In genomic region chr3:136187868-136188267, GRCh38 we compare ENCODE assay signal across 16 cellular contexts. TPM values are rescaled to one million over a fixed set of nuclear protein-coding genes. Genes with fewer than 3 reads are reported as not detected.
A peak's percentile ranks its signal among the peaks of the same experiment; 100 is the strongest.
DNase-seq lines count a peak whose midpoint lies in the region; ATAC-seq, FAIRE-seq and TF ChIP-seq lines count a peak whose summit lies in the region.
"Had no signal": no experiment of that assay in that cellular context is flagged by ENCODE, and none has a peak within 500 bp of the region (broad histone marks: within the 10 kb centered on the region; RNA-seq: fewer than 3 reads in every experiment).

No MANE protein-coding gene starts in this region.

- peak overlapping the region; percentile 53; the same call in 1 of the 2 replicates for H2AK5ac ChIP-seq in H1 (ENCODE audit: low read depth, low read length)

- H3K27ac ChIP-seq in HepG2 (ENCODE audit: extremely low read length, insufficient read depth, low read length) (no peak overlapping the region), right lobe of liver (no peak overlapping the region), KOPT-K1 (ENCODE audit: low read depth, low read length, poor library complexity, severe bottlenecking) (peak overlapping the region; percentile 7), H1 (ENCODE audit: low read depth, low read length) (no peak overlapping the region), testis (peak overlapping the region; percentile 19 to 31)
- H3K27ac ChIP-seq: prostate gland, SJSA1, thoracic aorta had no signal

- H3K79me2 ChIP-seq in HepG2 (ENCODE audit: insufficient read depth, low read length) (peaks cover 99% of the 10 kb centered on the region), H1 (ENCODE audit: control insufficient read depth in 1 of 2, insufficient read depth in 2 of 2, low read length in 2 of 2) (peaks cover 56 to 100% of the 10 kb centered on the region in 2 experiments)

- H4K20me1 ChIP-seq in HepG2 (ENCODE audit: insufficient read depth, low read length) (peaks cover 96% of the 10 kb centered on the region), H1 (replicated peaks in 1 of 2; ENCODE audit: control insufficient read depth in 1 of 2, insufficient read depth in 2 of 2, low read length in 2 of 2) (peaks cover 22 to 31% of the 10 kb centered on the region in 2 experiments)

- CTCF ChIA-PET in HepG2 (lab: Yijun Ruan, JAX; ENCODE audit: low intra/inter-chr PET ratio, low total read pairs), result no interaction called here
- CTCF ChIA-PET in H1 (lab: Charles Lee; ENCODE audit: partially characterized antibody), result interaction anchor here (0.7 kb wide), 1 partner anchor 58 kb away, joined by 3 read pairs; no protein-coding TSS in a partner anchor

- no peak overlapping the region for H2BK120ac ChIP-seq in H1 (replicated peaks; ENCODE audit: low read depth, low read length)

- H3K4me2 ChIP-seq in HepG2 (ENCODE audit: low read depth, low read length) (no peak overlapping the region; the same call in 1 of the 2 replicates), H1 (ENCODE audit: insufficient read depth in 1 of 2, low read depth in 2 of 2, low read length in 2 of 2) (peak overlapping the region in 1 of 2 experiments; percentile 23; a peak in 1 of 4 replicates)

- in situ Hi-C loops in HepG2 (cut with HindIII; ENCODE audit: extremely low pct_ligation_motif_present, low pct_unique_long_range_greater_than_20kb), result no loop called here

- H4K91ac ChIP-seq in H1 (replicated peaks; ENCODE audit: insufficient read length, low read length), result no peak overlapping the region

- H3K36me3 ChIP-seq in HepG2 (replicated peaks in 1 of 2; ENCODE audit: control insufficient read depth in 1 of 2, insufficient read depth in 2 of 2, low read length in 2 of 2) (peaks cover 0 to 2% of the 10 kb centered on the region in 2 experiments; a peak in 1 of 5 replicates), right lobe of liver (no peaks in the 10 kb centered on the region), KOPT-K1 (ENCODE audit: insufficient read depth, low read length) (peaks cover 38% of the 10 kb centered on the region), H1 (ENCODE audit: control insufficient read depth in 2 of 4, insufficient read depth in 4 of 4, low read length in 3 of 4) (no peaks in the 10 kb centered on the region), testis (ENCODE audit: low read depth, missing control alignments) (no peaks in the 10 kb centered on the region)
- H3K36me3 ChIP-seq: prostate gland, thoracic aorta had no signal

- BruUV-seq in HepG2 (replicated peaks; lab: Mats Ljungman, UMichigan), result no TSS peak

- H3K27me3 ChIP-seq in HepG2 (ENCODE audit: control insufficient read depth in 1 of 2, insufficient read depth in 2 of 2, low read length in 2 of 2), result no peaks in the 10 kb centered on the region
- no peaks in the 10 kb centered on the region for H3K27me3 ChIP-seq in right lobe of liver
- H3K27me3 ChIP-seq in H1 (replicated peaks in 1 of 4; ENCODE audit: control insufficient read depth in 3 of 4, extremely low read depth in 1 of 4, insufficient read depth in 3 of 4, low read length in 3 of 4), result no peaks in the 10 kb centered on the region
- no peaks in the 10 kb centered on the region for H3K27me3 ChIP-seq in testis
- H3K27me3 ChIP-seq: SJSA1 had no signal

- no peak overlapping the region for H3K4ac ChIP-seq in H1 (replicated peaks; ENCODE audit: insufficient read length, low read depth, low read length)

- no peak overlapping the region for H3K56ac ChIP-seq in H1 (replicated peaks; ENCODE audit: insufficient read length, low read depth, low read length)

- no peak for DNase-seq in HepG2 (ENCODE audit: low spot score)
- DNase-seq in right lobe of liver, result no peak
- no peak for DNase-seq in H1 (ENCODE audit: low read depth in 1 of 2, low spot score in 2 of 2)
- no peak for DNase-seq in testis
- DNase-seq: activated CD4-positive, alpha-beta T cell treated with anti-CD3 and anti-CD28 coated beads, Interleukin-2, amount 50 U/mL, for 1 hour; DMS153; mammary epithelial cell; NCI-H1694; NCI-H345 had no signal

- H3K14ac ChIP-seq in H1 (ENCODE audit: insufficient read length), result no peak overlapping the region

- no peak overlapping the region for H2BK20ac ChIP-seq in H1 (ENCODE audit: low read length)

- intact Hi-C loops in HepG2 (cut with micrococcal nuclease; ENCODE audit: unreplicated experiment) (no loop called here), right lobe of liver (cut with DNase I) (no loop called here), testis (cut with DNase I; ENCODE audit: low total_unique reads) (no loop called here)

- H3K18ac ChIP-seq in H1 (ENCODE audit: extremely low read depth, low read length), result no peak overlapping the region; the same call in 1 of the 2 replicates

- H3K4me1 ChIP-seq in HepG2 (ENCODE audit: insufficient read depth, low read length) (peaks cover 94% of the 10 kb centered on the region), right lobe of liver (peaks cover 0 to 62% (median 18%) of the 10 kb centered on the region in 4 donors), H1 (replicated peaks in 1 of 4; ENCODE audit: control insufficient read depth in 3 of 4, insufficient read depth in 4 of 4, low read length in 3 of 4) (peaks cover 0 to 10% (median 4%) of the 10 kb centered on the region in 4 experiments; a peak in 4 of 7 replicates), testis (peaks cover 45% of the 10 kb centered on the region)
- H3K4me1 ChIP-seq: prostate gland had no signal

- no peak overlapping the region for H3K23ac ChIP-seq in H1 (ENCODE audit: insufficient read length)

- H3K79me1 ChIP-seq in H1 (ENCODE audit: low read depth, low read length), result peaks cover 6% of the 10 kb centered on the region; the same call in 1 of the 2 replicates

- H3K9me3 ChIP-seq in HepG2 (ENCODE audit: low read length) (no peaks in the 10 kb centered on the region), right lobe of liver (no peaks in the 10 kb centered on the region), KOPT-K1 (ENCODE audit: insufficient read depth, low read length, poor library complexity, severe bottlenecking) (no peaks in the 10 kb centered on the region), H1 (ENCODE audit: insufficient read depth in 2 of 2, low read depth in 1 of 2, low read length in 1 of 2) (no peaks in the 10 kb centered on the region), testis (no peaks in the 10 kb centered on the region)
- H3K9me3 ChIP-seq: prostate gland, SJSA1, thoracic aorta had no signal

- TF ChIP-seq EP300 in HepG2 (IDR thresholded peaks at IDR 0.05; ENCODE audit: low read depth in 2 of 2, low read length in 2 of 2), result no peak
- no peak for TF ChIP-seq EP300 in HepG2 (CRISPR knock-in tag; IDR thresholded peaks at IDR 0.05; ENCODE audit: borderline replicate concordance)
- no peak for TF ChIP-seq EP300 in H1 (IDR thresholded peaks at IDR 0.05; ENCODE audit: borderline replicate concordance in 1 of 2, low read depth in 2 of 2, low read length in 2 of 2)

- TF ChIP-seq POLR2A in HepG2 (IDR thresholded peaks at IDR 0.05; ENCODE audit: insufficient read depth in 1 of 2, low read depth in 2 of 2, low read length in 2 of 2) (no peak), right lobe of liver (IDR thresholded peaks at IDR 0.05) (no peak), H1 (IDR thresholded peaks at IDR 0.05; ENCODE audit: control extremely low read depth in 1 of 2, low read depth in 2 of 2, low read length in 2 of 2) (no peak), testis (IDR thresholded peaks at IDR 0.05) (no peak)

- no peak overlapping the region for H4K8ac ChIP-seq in H1 (ENCODE audit: extremely low read depth, insufficient read depth, low read length)

- H2BK15ac ChIP-seq in H1 (ENCODE audit: low read length), result no peak overlapping the region

- WGBS in HepG2 (ENCODE audit: low lambda C conversion rate), result 69% methylated on average over 4 of the region's 4 CpGs
- WGBS in right lobe of liver (ENCODE audit: insufficient coverage, low coverage, low lambda C conversion rate, missing lambda C conversion rate), result 68% methylated on average over 3 of the region's 4 CpGs
- WGBS in H1 (ENCODE audit: extremely low coverage in 1 of 2, insufficient coverage in 1 of 2, insufficient read length in 1 of 2, insufficient replicate concordance in 2 of 2, low coverage in 1 of 2, low lambda C conversion rate in 2 of 2, missing lambda C conversion rate in 1 of 2), 2 experiments, result 78% methylated on average over 4 of the region's 4 CpGs; no CpG with 5 or more reads in 1 of the 2 experiments
- 63 to 80% methylated on average over 4 of the region's 4 CpGs for WGBS in testis, 2 donors

- H4K5ac ChIP-seq in H1 (ENCODE audit: insufficient read length, low read depth, low read length), result no peak overlapping the region

- H3K23me2 ChIP-seq in H1 (ENCODE audit: low read depth, low read length), result no peaks in the 10 kb centered on the region

- H2AFZ ChIP-seq in HepG2 (ENCODE audit: low read length) (no peak overlapping the region), H1 (ENCODE audit: low read length) (no peak overlapping the region)

- H2BK5ac ChIP-seq in H1 (ENCODE audit: low read depth, low read length), result no peak overlapping the region

- no peak overlapping the region for H3K9ac ChIP-seq in HepG2 (ENCODE audit: insufficient read depth, low read depth, low read length)
- no peak overlapping the region for H3K9ac ChIP-seq in H1 (replicated peaks in 1 of 4; ENCODE audit: extremely low read depth in 1 of 4, low read depth in 3 of 4, low read length in 3 of 4)

- POLR2A ChIA-PET in HepG2 (lab: Yijun Ruan, JAX), result interaction anchor here (1.6 to 4.2 kb wide), 2 partner anchors 8 to 63 kb away, joined by 4 to 30 read pairs; partner anchors contain the start of gene MSL2
- POLR2A ChIA-PET in H1 (lab: Charles Lee; ENCODE audit: partially characterized antibody), result interaction anchor here (0.5 to 12.1 kb wide), 4 partner anchors 8 to 769 kb away, joined by 3 to 86 read pairs (median 3); partner anchors contain the start of gene MSL2

- no peak for TF ChIP-seq CTCF in HepG2 (CRISPR knock-in tag; IDR thresholded peaks at IDR 0.05)
- no peak for TF ChIP-seq CTCF in right lobe of liver (IDR thresholded peaks at IDR 0.05)
- no peak for TF ChIP-seq CTCF in H1 (IDR thresholded peaks at IDR 0.05; ENCODE audit: control extremely low read depth in 1 of 3, insufficient read depth in 1 of 3, low read depth in 1 of 3, low read length in 3 of 3)
- no peak for TF ChIP-seq CTCF in testis (IDR thresholded peaks at IDR 0.05)

- H2BK12ac ChIP-seq in H1 (ENCODE audit: low read depth, low read length), result no peak overlapping the region

- H3K4me3 ChIP-seq in HepG2 (replicated peaks in 1 of 3; ENCODE audit: insufficient read depth in 1 of 3, low read depth in 2 of 3, low read length in 3 of 3) (no peak overlapping the region), right lobe of liver (no peak overlapping the region), H1 (ENCODE audit: extremely low read depth in 1 of 4, insufficient read depth in 2 of 4, low read depth in 3 of 4, low read length in 4 of 4) (no peak overlapping the region), testis (no peak overlapping the region)
- H3K4me3 ChIP-seq: prostate gland, SJSA1, thoracic aorta had no signal

- TF ChIP-seq RAD21 in HepG2 (CRISPR knock-in tag; IDR thresholded peaks at IDR 0.05) (no peak), H1 (IDR thresholded peaks at IDR 0.05 in 1 of 2, conservative IDR thresholded peaks at IDR 0.05 in 1 of 2; ENCODE audit: low read depth in 2 of 2, low read length in 2 of 2) (no peak)

- ATAC-seq in HepG2, result no peak
- no peak for ATAC-seq in right lobe of liver
- no peak for ATAC-seq in esophagus mucosa
- ATAC-seq in GM19463 (IDR thresholded peaks at IDR 0.05; ENCODE audit: unreplicated experiment), result no peak
- ATAC-seq in GM21447 (IDR thresholded peaks at IDR 0.05; ENCODE audit: unreplicated experiment), result no peak

- FAIRE-seq in HepG2 (lab: Jason Lieb, UNC) (no peak), H1 (lab: Jason Lieb, UNC) (no peak)

RNA-seq across cellular contexts. Expression of gene MSL2, which starts 8.3 kb away (rescaled TPM):
- 11.7 and 17.1 TPM in 2 replicates for total RNA-seq in HepG2 (2016; rRNA removed; fragmentation: Illumina TruSeq; extraction: Trizol)
- 1.8 and 2.0 TPM in 2 replicates for total RNA-seq in HepG2 (2016; cell fraction: cytosol; rRNA removed; fragmentation: Illumina TruSeq; extraction: Trizol; ENCODE audit: low read depth)
- total RNA-seq in HepG2 (2016; cell fraction: insoluble cytoplasmic fraction; rRNA removed; fragmentation: Illumina TruSeq; extraction: Trizol), result 10.6 and 15.3 TPM in 2 replicates
- 8.2 and 11.6 TPM in 2 replicates for total RNA-seq in HepG2 (2016; cell fraction: membrane; rRNA removed; fragmentation: Illumina TruSeq; extraction: Trizol)
- total RNA-seq in HepG2 (2016; cell fraction: nucleus; rRNA removed; fragmentation: Illumina TruSeq; extraction: Trizol), result 17.1 and 20.1 TPM in 2 replicates
- 4.8 and 6.9 TPM in 2 replicates for polyA plus RNA-seq in HepG2 (2011; rRNA removed)
- polyA plus RNA-seq in HepG2 (2011; cell fraction: cytosol; rRNA removed), result 2.3 and 3.2 TPM in 2 replicates
- polyA plus RNA-seq in HepG2 (2011; cell fraction: nucleus; rRNA removed), result 5.1 and 5.2 TPM in 2 replicates
- 12.3 and 16.1 TPM in 2 replicates for polyA plus RNA-seq in HepG2 (2012)
- polyA plus RNA-seq in HepG2 (2016; cell fraction: cytosol; fragmentation: Illumina TruSeq; extraction: Trizol; ENCODE audit: low read depth), result 0.44 and 0.52 TPM in 2 replicates
- 11.7 and 11.8 TPM in 2 replicates for polyA plus RNA-seq in HepG2 (2016; cell fraction: insoluble cytoplasmic fraction; fragmentation: Illumina TruSeq; extraction: Trizol; ENCODE audit: low read depth)
- polyA plus RNA-seq in HepG2 (2016; cell fraction: membrane; fragmentation: Illumina TruSeq; extraction: Trizol; ENCODE audit: low read depth), result 3.9 and 4.0 TPM in 2 replicates
- polyA plus RNA-seq in HepG2 (2016; cell fraction: nucleus; fragmentation: Illumina TruSeq; extraction: Trizol; ENCODE audit: insufficient read depth, low read depth), result 21.5 and 22.8 TPM in 2 replicates
- polyA minus RNA-seq in HepG2 (2011; rRNA and poly(A)+ RNA removed; ENCODE audit: low replicate concordance), result 10.5 and 12.2 TPM in 2 replicates
- 7.3 and 8.4 TPM in 2 replicates for polyA minus RNA-seq in HepG2 (2011; cell fraction: cytosol; rRNA and poly(A)+ RNA removed)
- 20.3 and 20.6 TPM in 2 replicates for polyA minus RNA-seq in HepG2 (2011; cell fraction: nucleus; rRNA and poly(A)+ RNA removed)
- 10 to 100 TPM in 5 of 6 experiments, 1 to 10 TPM in 1; 9.1 to 18.4 (median 13.1) TPM for total RNA-seq in right lobe of liver
- 40.6 and 41.8 TPM in 2 replicates for total RNA-seq in H1 (2021; fragmentation: NEBNext Ultra II Directional; extraction: Animal tissue kit (Norgen Biotek cat#: 25700))
- 8.8 and 9.1 TPM in 2 replicates for polyA plus RNA-seq in H1 (2011; rRNA removed)
- 10.8 TPM for polyA plus RNA-seq in H1 (2011; cell fraction: cytosol; rRNA removed)
- polyA plus RNA-seq in H1 (2011; cell fraction: nucleus; rRNA removed), result 6.3 TPM
- polyA plus RNA-seq in H1 (2012, experiment 1 of 2), result 11.7 to 34.4 TPM (median 17.6 TPM) in 4 replicates
- polyA plus RNA-seq in H1 (2012, experiment 2 of 2), result 2.2 TPM
- 17.7 TPM for polyA plus RNA-seq in H1 (2013, experiment 1 of 2)
- 17.7 TPM for polyA plus RNA-seq in H1 (2013, experiment 2 of 2)
- polyA minus RNA-seq in H1 (2011; rRNA and poly(A)+ RNA removed), result 19.0 and 32.2 TPM in 2 replicates
- 20.9 TPM for polyA minus RNA-seq in H1 (2011; cell fraction: cytosol; rRNA and poly(A)+ RNA removed)
- polyA minus RNA-seq in H1 (2011; cell fraction: nucleus; rRNA and poly(A)+ RNA removed), result 16.8 TPM
- total RNA-seq in testis, result 10 to 100 TPM; 48.7 to 56.9 TPM
- polyA plus RNA-seq in testis (ENCODE audit: insufficient read depth, low read depth, low replicate concordance), result 33.9 TPM
- 13.8 TPM for total RNA-seq in esophagus mucosa

Comparison
In these comparisons a context has a peak if more than half of its experiments do, and no peak if none do; other contexts are left out.
1. H3K27ac ChIP-seq: peak in KOPT-K1 (single experiment) and testis (2 of 2); none in HepG2 (single experiment), right lobe of liver (0 of 3) and H1 (single experiment).